8 cellular contexts compared by ENCODE assay signal in the genomic region with DNA sequence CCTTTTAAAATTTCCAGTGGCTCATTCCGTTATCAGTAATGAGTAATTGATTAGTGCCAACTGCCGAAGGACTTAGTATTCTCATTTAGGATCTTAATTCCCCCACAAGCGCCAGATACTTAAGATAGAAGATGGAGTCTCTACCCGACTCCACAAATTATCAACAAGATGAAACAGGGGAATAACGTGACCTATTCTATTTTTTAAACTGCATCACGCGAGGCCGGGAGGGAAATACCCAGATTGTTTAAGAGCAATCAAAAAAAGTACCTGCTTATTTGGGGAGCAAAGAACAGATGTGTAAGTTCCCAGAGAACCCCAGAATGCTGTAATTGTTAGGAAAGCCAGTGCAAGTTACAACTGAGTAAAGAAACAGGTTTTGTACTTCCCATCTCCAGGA. TPM values are rescaled to one million over a fixed set of nuclear protein-coding genes. Genes with fewer than 3 reads are reported as not detected.
A peak's percentile ranks its signal among the peaks of the same experiment; 100 is the strongest.
DNase-seq lines count a peak whose midpoint lies in the region; ATAC-seq and TF ChIP-seq lines count a peak whose summit lies in the region.

No MANE protein-coding gene starts in this region.

- H3K36me3 Mint-ChIP-seq in neural crest cell (ENCODE audit: low read depth): no peaks in the 10 kb centered on the region

- H3K27me3 ChIP-seq in HUES6 (ENCODE audit: control insufficient read depth, insufficient read depth, low read length): peaks cover 49% of the 10 kb centered on the region

- H3K9me3 ChIP-seq in HUES6 (ENCODE audit: control insufficient read depth, insufficient read depth, low read depth, low read length): no peaks in the 10 kb centered on the region

- TF ChIP-seq CTCF in cardiac fibroblast (IDR thresholded peaks at IDR 0.05; ENCODE audit: low read depth, low read length) (no peak), neural crest cell (conservative IDR thresholded peaks at IDR 0.05) (no peak)

- DNase-seq in CD1c-positive myeloid dendritic cell (ENCODE audit: extremely low spot score): peak; percentile 34
- DNase-seq in cardiac fibroblast (ENCODE audit: low read depth in 2 of 2): no peak
- no peak for DNase-seq in neural crest cell (ENCODE audit: low read depth, low spot score)
- DNase-seq in NCI-H187 treated with DMSO at 0.1 percent for 48 hours (lab: John Stamatoyannopoulos, UW): no peak
- DNase-seq in KG1 (lab: John Stamatoyannopoulos, UW): no peak
- no peak for DNase-seq in activated CD4-positive, CD25-positive, alpha-beta regulatory T cell (lab: John Stamatoyannopoulos, UW)

- ATAC-seq in HG03520 (IDR thresholded peaks at IDR 0.05; ENCODE audit: unreplicated experiment): no peak

- H3K4me1 Mint-ChIP-seq in neural crest cell: peaks cover 11% of the 10 kb centered on the region

- H3K4me3 ChIP-seq in HUES6 (ENCODE audit: low read depth, low read length): peak overlapping the region; percentile 83
- H3K4me3 ChIP-seq in cardiac fibroblast (replicated peaks in 1 of 2; ENCODE audit: low read depth in 2 of 2, low read length in 2 of 2): peak overlapping the region; percentile 90 to 97

- H3K27me3 Mint-ChIP-seq in neural crest cell (ENCODE audit: low read depth): peaks cover 81% of the 10 kb centered on the region

- H3K4me1 ChIP-seq in HUES6 (ENCODE audit: control insufficient read depth, insufficient read depth, low read length): 0 out of 2 replicates have a peak, but pooled peaks cover 7% of the 10 kb centered on the region

- peak overlapping the region; percentile 91 for H3K4me3 Mint-ChIP-seq in neural crest cell

- no peaks in the 10 kb centered on the region for H3K36me3 ChIP-seq in HUES6 (ENCODE audit: control insufficient read depth, insufficient read depth, low read length)

- H3K9ac ChIP-seq in HUES6 (ENCODE audit: low read length): no peak overlapping the region

- no peak overlapping the region for H3K27ac ChIP-seq in HUES6 (ENCODE audit: low read depth, low read length)

- no peak overlapping the region for H3K27ac Mint-ChIP-seq in neural crest cell (ENCODE audit: unreplicated experiment)

- peaks cover 10% of the 10 kb centered on the region for H3K9me3 Mint-ChIP-seq in neural crest cell

RNA-seq across cellular contexts. Expression of a gene that starts 1.1 kb away (rescaled TPM):
- total RNA-seq in neural crest cell: 0.09 TPM in 2 replicates

RNA-seq across cellular contexts. Expression of a gene that starts 29.0 kb away (rescaled TPM):
- 4.5 and 5.3 TPM in 2 replicates for total RNA-seq in neural crest cell
